8 cellular contexts compared by ENCODE assay signal in the genomic region with DNA sequence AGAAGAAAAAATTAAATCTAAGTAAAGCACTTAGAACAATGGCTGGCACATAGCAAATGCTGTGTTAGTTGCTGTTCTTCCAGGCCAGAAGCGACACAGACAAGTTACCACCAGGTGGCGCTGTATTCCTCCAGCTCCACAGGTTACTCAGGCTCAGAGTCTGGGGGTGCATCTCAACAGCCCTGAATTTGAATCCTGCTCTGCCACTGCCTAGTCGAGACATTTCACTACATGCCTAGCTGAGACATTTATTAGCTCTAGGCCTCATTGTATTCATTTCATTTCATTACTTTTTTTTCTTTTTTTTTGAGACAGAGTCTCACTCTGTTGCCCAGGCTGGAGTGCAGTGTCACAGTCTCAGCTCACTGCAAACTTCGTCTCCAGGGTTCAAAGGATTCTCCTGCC. TPM values are rescaled to one million over a fixed set of nuclear protein-coding genes. Genes with fewer than 3 reads are reported as not detected.
A peak's percentile ranks its signal among the peaks of the same experiment; 100 is the strongest.
DNase-seq lines count a peak whose midpoint lies in the region; ATAC-seq and TF ChIP-seq lines count a peak whose summit lies in the region.

No MANE protein-coding gene starts in this region.

- no peaks in the 10 kb centered on the region for H3K27me3 ChIP-seq in GM23338 (ENCODE audit: insufficient read depth)
- H3K27me3 ChIP-seq in mesendoderm (ENCODE audit: insufficient read depth, low read length, poor library complexity), result no peaks in the 10 kb centered on the region

- H3K9ac ChIP-seq in mesendoderm (ENCODE audit: low read length), result no peak overlapping the region

- H3K4me2 ChIP-seq in GM23338, result no peak overlapping the region
- H3K4me2 ChIP-seq in mesendoderm (ENCODE audit: low read length), result no peak overlapping the region

- H3K9me2 ChIP-seq in GM23338 (ENCODE audit: insufficient read depth), result no peaks in the 10 kb centered on the region

- H3K27ac ChIP-seq in GM23338 (ENCODE audit: low read depth), result no peak overlapping the region
- no peak overlapping the region for H3K27ac ChIP-seq in mesendoderm (ENCODE audit: low read depth, low read length)

- H2BK5ac ChIP-seq in mesendoderm (ENCODE audit: low read length), result no peak overlapping the region

- no peak overlapping the region for H2BK15ac ChIP-seq in mesendoderm (replicated peaks; ENCODE audit: low read depth)

- WGBS in mesendoderm (ENCODE audit: extremely low coverage, insufficient coverage, low lambda C conversion rate), result no CpG with 5 or more reads among the region's 4 CpGs

- ATAC-seq in GM23338, result peak; percentile 97
- ATAC-seq in activated CD8-positive, alpha-beta T cell treated with anti-CD3 and anti-CD28 coated beads, Interleukin-2, amount 10 ng/mL, durations not matched to agents 7 days and 5 days, result peak; percentile 84
- peak; percentile 89 for ATAC-seq in effector memory CD8-positive, alpha-beta T cell (replicated peaks)
- no peak for ATAC-seq in GM21619 (IDR thresholded peaks at IDR 0.05; ENCODE audit: unreplicated experiment)

- no peak overlapping the region for H3K56ac ChIP-seq in mesendoderm (ENCODE audit: low read length)

- H3K9me3 Mint-ChIP-seq in GM23338, result peaks cover 38% of the 10 kb centered on the region
- H3K9me3 Mint-ChIP-seq in activated CD8-positive, alpha-beta T cell treated with anti-CD3 and anti-CD28 coated beads, Interleukin-2, amount 10 ng/mL, durations not matched to agents 7 days and 5 days (ENCODE audit: insufficient read depth), result no peaks in the 10 kb centered on the region
- H3K9me3 Mint-ChIP-seq in effector memory CD8-positive, alpha-beta T cell, result no peaks in the 10 kb centered on the region

- H3K36me3 Mint-ChIP-seq in GM23338 (ENCODE audit: low read depth), result peaks cover 25% of the 10 kb centered on the region
- no peaks in the 10 kb centered on the region for H3K36me3 Mint-ChIP-seq in activated CD8-positive, alpha-beta T cell treated with anti-CD3 and anti-CD28 coated beads, Interleukin-2, amount 10 ng/mL, durations not matched to agents 7 days and 5 days (ENCODE audit: low read depth)
- peaks cover 4% of the 10 kb centered on the region for H3K36me3 Mint-ChIP-seq in effector memory CD8-positive, alpha-beta T cell (ENCODE audit: insufficient read depth)

- peak; percentile 5 for DNase-seq in AG04449 (ENCODE audit: low read depth, low spot score)
- peak; percentile 92 for DNase-seq in GM23338 (ENCODE audit: low spot score)
- peak; percentile 80 for DNase-seq in NCI-H82 (lab: John Stamatoyannopoulos, UW)
- DNase-seq in activated CD8-positive, alpha-beta T cell treated with anti-CD3 and anti-CD28 coated beads, Interleukin-2, amount 10 ng/mL, durations not matched to agents 7 days and 5 days, result peak; percentile 87
- peak; percentile 77 to 81 (median 78) for DNase-seq in effector memory CD8-positive, alpha-beta T cell
- peak; percentile 78 for DNase-seq in mesendoderm
- peak; percentile 55 to 58 for DNase-seq in stimulated activated CD8-positive, alpha-beta memory T cell treated with anti-CD3 and anti-CD28 coated beads, Interleukin-2, amount 100 ng/mL, for 48 hours (ENCODE audit: low read depth in 2 of 2)

- H3K79me1 ChIP-seq in mesendoderm (ENCODE audit: low read length), result no peaks in the 10 kb centered on the region

- no peak overlapping the region for H4K5ac ChIP-seq in mesendoderm (ENCODE audit: low read length)

- peak; percentile 79 for TF ChIP-seq CTCF in AG04449 (IDR thresholded peaks at IDR 0.05; ENCODE audit: insufficient read depth, low read length, missing control alignments)
- peak; percentile 84 to 94 for TF ChIP-seq CTCF in GM23338 (conservative IDR thresholded peaks at IDR 0.05; ENCODE audit: low read depth in 2 of 2)

- no peak overlapping the region for H4K8ac ChIP-seq in mesendoderm (ENCODE audit: low read depth, low read length)

- H3K23ac ChIP-seq in mesendoderm (ENCODE audit: low read length), result no peak overlapping the region

- peaks cover 5% of the 10 kb centered on the region for H3K27me3 Mint-ChIP-seq in GM23338 (ENCODE audit: insufficient read depth, low read depth, poor library complexity)
- peaks cover 19% of the 10 kb centered on the region for H3K27me3 Mint-ChIP-seq in activated CD8-positive, alpha-beta T cell treated with anti-CD3 and anti-CD28 coated beads, Interleukin-2, amount 10 ng/mL, durations not matched to agents 7 days and 5 days (ENCODE audit: low read depth)
- peaks cover 8 to 13% of the 10 kb centered on the region in 2 donors for H3K27me3 Mint-ChIP-seq in effector memory CD8-positive, alpha-beta T cell

- no peak overlapping the region for H2BK120ac ChIP-seq in mesendoderm (ENCODE audit: low read depth, low read length)

- H3K18ac ChIP-seq in mesendoderm (ENCODE audit: low read length), result no peak overlapping the region

- no peak overlapping the region for H3K4ac ChIP-seq in mesendoderm (ENCODE audit: low read depth, low read length)

- H3K4me3 Mint-ChIP-seq in GM23338, result no peak overlapping the region
- H3K4me3 Mint-ChIP-seq in activated CD8-positive, alpha-beta T cell treated with anti-CD3 and anti-CD28 coated beads, Interleukin-2, amount 10 ng/mL, durations not matched to agents 7 days and 5 days, result no peak overlapping the region
- no peak overlapping the region for H3K4me3 Mint-ChIP-seq in effector memory CD8-positive, alpha-beta T cell

- H3K79me2 ChIP-seq in GM23338 (replicated peaks; ENCODE audit: insufficient read depth), result no peaks in the 10 kb centered on the region
- H3K79me2 ChIP-seq in mesendoderm (ENCODE audit: control insufficient read depth, insufficient read depth, low read length), result no peaks in the 10 kb centered on the region

- no peaks in the 10 kb centered on the region for H3F3A ChIP-seq in GM23338 (replicated peaks; ENCODE audit: low read depth)

- no peaks in the 10 kb centered on the region for H4K20me1 ChIP-seq in GM23338 (replicated peaks; ENCODE audit: insufficient read depth)

- POLR2A ChIA-PET in AG04449 (lab: Yijun Ruan, JAX), result no interaction called here
- POLR2A ChIA-PET in activated CD8-positive, alpha-beta T cell treated with anti-CD3 and anti-CD28 coated beads, Interleukin-2, amount 10 ng/mL, durations not matched to agents 7 days and 5 days (lab: Charles Lee), result interaction anchor here (0.5 to 0.8 kb wide), 3 partner anchors 71 to 152 kb away, joined by 3 to 4 read pairs (median 3); no protein-coding TSS in a partner anchor

- H3K36me3 ChIP-seq in GM23338 (ENCODE audit: insufficient read depth), result no peaks in the 10 kb centered on the region
- no peaks in the 10 kb centered on the region for H3K36me3 ChIP-seq in mesendoderm (ENCODE audit: control insufficient read depth, insufficient read depth, low read length)

- peaks cover 2% of the 10 kb centered on the region; the same call in 2 of the 3 replicates for H3K4me1 Mint-ChIP-seq in GM23338
- H3K4me1 Mint-ChIP-seq in activated CD8-positive, alpha-beta T cell treated with anti-CD3 and anti-CD28 coated beads, Interleukin-2, amount 10 ng/mL, durations not matched to agents 7 days and 5 days (ENCODE audit: low read depth), result peaks cover 21% of the 10 kb centered on the region
- peaks cover 19 to 23% of the 10 kb centered on the region in 2 donors for H3K4me1 Mint-ChIP-seq in effector memory CD8-positive, alpha-beta T cell (ENCODE audit: low read depth in 2 of 2)

- no peak overlapping the region for H2AK5ac ChIP-seq in mesendoderm (ENCODE audit: low read length)

- H3K27ac Mint-ChIP-seq in GM23338, result no peak overlapping the region
- H3K27ac Mint-ChIP-seq in activated CD8-positive, alpha-beta T cell treated with anti-CD3 and anti-CD28 coated beads, Interleukin-2, amount 10 ng/mL, durations not matched to agents 7 days and 5 days, result no peak overlapping the region
- no peak overlapping the region for H3K27ac Mint-ChIP-seq in effector memory CD8-positive, alpha-beta T cell

- no peak overlapping the region for H2AFZ ChIP-seq in GM23338

- H3K4me3 ChIP-seq in AG04449 (ENCODE audit: low read depth, low read length), result no peak overlapping the region
- no peak overlapping the region for H3K4me3 ChIP-seq in GM23338
- no peak overlapping the region for H3K4me3 ChIP-seq in mesendoderm (ENCODE audit: low read length)

- CTCF ChIA-PET in AG04449 (lab: Yijun Ruan, JAX), result interaction anchor here (0.7 to 3.6 kb wide), 10 partner anchors 11 to 624 kb away, joined by 3 to 29 read pairs (median 3); no protein-coding TSS in a partner anchor
- CTCF ChIA-PET in activated CD8-positive, alpha-beta T cell treated with anti-CD3 and anti-CD28 coated beads, Interleukin-2, amount 10 ng/mL, durations not matched to agents 7 days and 5 days (lab: Charles Lee), result interaction anchor here (0.5 to 1.5 kb wide), 10 partner anchors 9 to 477 kb away, joined by 3 to 7 read pairs (median 4); no protein-coding TSS in a partner anchor

- H3K4me1 ChIP-seq in GM23338 (ENCODE audit: insufficient read depth), result no peaks in the 10 kb centered on the region
- no peaks in the 10 kb centered on the region for H3K4me1 ChIP-seq in mesendoderm (ENCODE audit: control insufficient read depth, low read depth, low read length)

TF ChIP-seq in GM23338, 12 proteins besides CTCF, POLR2A, EP300 and RAD21:
- TF ChIP-seq JUNB (IDR thresholded peaks at IDR 0.05; ENCODE audit: unreplicated experiment) (no peak), STAT1 (IDR thresholded peaks at IDR 0.05; ENCODE audit: unreplicated experiment) (no peak), EZH2phosphoT487 (IDR thresholded peaks at IDR 0.05; ENCODE audit: unreplicated experiment) (no peak), CREB1 (CRISPR knock-in tag; IDR thresholded peaks at IDR 0.05; ENCODE audit: low read depth) (no peak)
- TF ChIP-seq, protein P1, sequence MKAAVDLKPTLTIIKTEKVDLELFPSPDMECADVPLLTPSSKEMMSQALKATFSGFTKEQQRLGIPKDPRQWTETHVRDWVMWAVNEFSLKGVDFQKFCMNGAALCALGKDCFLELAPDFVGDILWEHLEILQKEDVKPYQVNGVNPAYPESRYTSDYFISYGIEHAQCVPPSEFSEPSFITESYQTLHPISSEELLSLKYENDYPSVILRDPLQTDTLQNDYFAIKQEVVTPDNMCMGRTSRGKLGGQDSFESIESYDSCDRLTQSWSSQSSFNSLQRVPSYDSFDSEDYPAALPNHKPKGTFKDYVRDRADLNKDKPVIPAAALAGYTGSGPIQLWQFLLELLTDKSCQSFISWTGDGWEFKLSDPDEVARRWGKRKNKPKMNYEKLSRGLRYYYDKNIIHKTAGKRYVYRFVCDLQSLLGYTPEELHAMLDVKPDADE (IDR thresholded peaks at IDR 0.05), result no peak

RNA-seq across cellular contexts. Expression of gene CYP2B6, which starts 16.4 kb away (rescaled TPM):
- 1.2 and 8.4 TPM in 2 replicates for total RNA-seq in GM23338 (2014; rRNA removed; shearing (Covaris generic))
- 2.9 and 3.9 TPM in 2 replicates for polyA plus RNA-seq in GM23338 (2016; fragmentation: Nextera tagmentation; extraction: Ambion mirVana)
- total RNA-seq in activated CD8-positive, alpha-beta T cell treated with anti-CD3 and anti-CD28 coated beads, Interleukin-2, amount 10 ng/mL, durations not matched to agents 7 days and 5 days, result not detected
- polyA plus RNA-seq in mesendoderm (2013, experiment 1 of 2), result 0.66 TPM
- polyA plus RNA-seq in mesendoderm (2013, experiment 2 of 2), result 0.81 TPM

Comparison
In these comparisons a context has a peak if more than half of its experiments do, and no peak if none do; other contexts are left out.
1. DNase-seq: peak in every context shown above with its lines; median percentile 92 in GM23338; 87 in activated CD8-positive, alpha-beta T cell treated with anti-CD3 and anti-CD28 coated beads, Interleukin-2, amount 10 ng/mL, durations not matched to agents 7 days and 5 days; 80 in NCI-H82; 78 in effector memory CD8-positive, alpha-beta T cell; 78 in mesendoderm; 56 in stimulated activated CD8-positive, alpha-beta memory T cell treated with anti-CD3 and anti-CD28 coated beads, Interleukin-2, amount 100 ng/mL, for 48 hours; 5 in AG04449.